Comparison of ENCODE assay signal across 20 cellular contexts in the genomic region with DNA sequence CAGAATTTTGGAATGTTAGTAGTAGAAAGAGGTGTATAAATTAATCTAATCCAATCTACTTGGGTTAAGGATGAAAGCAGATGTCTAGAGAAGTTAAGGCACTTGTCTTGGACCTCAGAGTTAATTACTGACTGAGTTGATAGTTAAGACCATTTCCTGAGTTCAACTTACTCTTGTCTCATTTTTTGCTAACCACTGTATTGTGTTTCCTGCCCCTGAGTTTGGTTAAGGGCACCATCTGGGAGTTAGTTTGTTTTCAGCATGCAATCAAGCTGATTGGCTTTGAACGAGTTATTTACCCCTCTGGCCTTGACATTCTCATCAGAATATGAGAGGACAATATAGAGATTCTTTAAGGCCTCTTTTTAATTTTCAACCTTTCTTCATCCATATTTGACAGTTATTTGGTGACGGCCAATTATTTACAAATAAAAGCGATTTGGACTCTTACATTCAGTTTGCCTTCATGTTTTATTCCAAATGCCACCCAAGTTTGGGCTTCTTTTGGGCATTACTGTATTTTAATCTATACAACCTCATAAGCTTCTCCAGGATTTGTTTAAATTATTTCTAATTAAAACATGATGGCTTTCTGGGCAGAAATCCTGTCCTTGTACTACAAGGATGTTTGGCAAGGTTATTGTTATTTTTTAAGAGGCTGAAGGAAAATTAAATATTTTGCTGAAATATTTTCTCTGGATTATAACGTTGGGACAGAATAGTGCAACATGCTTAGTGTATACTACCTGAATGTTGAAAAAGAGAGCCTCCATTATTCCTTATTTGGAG.
DNase-seq lines count a peak whose midpoint lies in the region; ATAC-seq and TF ChIP-seq lines count a peak whose summit lies in the region.
"Had no signal": no experiment of that assay in that cellular context is flagged by ENCODE, and none has a peak within 500 bp of the region (broad histone marks: within the 10 kb centered on the region; RNA-seq: fewer than 3 reads in every experiment).

No MANE protein-coding gene starts in this region.

- H3K36me3 ChIP-seq in endodermal cell (ENCODE audit: control insufficient read depth, insufficient read depth, low read length) (no peaks in the 10 kb centered on the region), neuronal stem cell (replicated peaks in 1 of 2; ENCODE audit: control insufficient read depth in 2 of 2, insufficient read depth in 2 of 2, low read length in 2 of 2) (no peaks in the 10 kb centered on the region)

- H3K4me1 Mint-ChIP-seq in endodermal cell, result no peaks in the 10 kb centered on the region
- H3K4me1 Mint-ChIP-seq: activated CD4-positive, alpha-beta T cell treated with anti-CD3 and anti-CD28 coated beads, Interleukin-2, amount 10 ng/mL, durations not matched to agents 24 days and 14 days; brain had no signal

- no peak overlapping the region for H2BK15ac ChIP-seq in neuronal stem cell (ENCODE audit: low read length)

- no peak overlapping the region for H3K18ac ChIP-seq in neuronal stem cell (ENCODE audit: low read length)

- no peak overlapping the region for H4K91ac ChIP-seq in neuronal stem cell (ENCODE audit: low read depth, low read length, poor library complexity)

- 87 to 93% methylated on average over 4 of the region's 4 CpGs for WGBS in endodermal cell (ENCODE audit: insufficient coverage in 1 of 2, insufficient read length in 1 of 2), 2 experiments
- WGBS in neuronal stem cell (ENCODE audit: extremely low coverage in 2 of 2, insufficient read length in 2 of 2, insufficient replicate concordance in 1 of 2), 2 donors, result no CpG with 5 or more reads among the region's 4 CpGs

- H3K9me3 ChIP-seq in endodermal cell (ENCODE audit: control insufficient read depth, low read length) (no peaks in the 10 kb centered on the region), neuronal stem cell (replicated peaks in 1 of 2; ENCODE audit: control insufficient read depth in 2 of 2, insufficient read depth in 1 of 2, low read depth in 1 of 2, low read length in 2 of 2) (no peaks in the 10 kb centered on the region)

- ATAC-seq in GM18508 (IDR thresholded peaks at IDR 0.05; ENCODE audit: insufficient read depth, unreplicated experiment) (peak; percentile 73), GM19395 (IDR thresholded peaks at IDR 0.05; ENCODE audit: unreplicated experiment) (peak; percentile 63), HG02981 (IDR thresholded peaks at IDR 0.05; ENCODE audit: unreplicated experiment) (peak; percentile 84)
- ATAC-seq: SK-N-SH treated with all-trans-retinoic acid at 6 μM for 48 hours had no signal

- H3K4me1 ChIP-seq in endodermal cell (ENCODE audit: control insufficient read depth, insufficient read depth, low read length) (no peaks in the 10 kb centered on the region), neuronal stem cell (ENCODE audit: control insufficient read depth in 2 of 2, insufficient read depth in 1 of 2, low read depth in 1 of 2, low read length in 2 of 2) (no peaks in the 10 kb centered on the region)
- H3K4me1 ChIP-seq: parathyroid adenoma had no signal

- H3K27ac Mint-ChIP-seq in endodermal cell, result no peak overlapping the region
- H3K27ac Mint-ChIP-seq: activated CD4-positive, alpha-beta T cell treated with anti-CD3 and anti-CD28 coated beads, Interleukin-2, amount 10 ng/mL, durations not matched to agents 24 days and 14 days; activated naive CD4-positive, alpha-beta T cell treated with anti-CD3 and anti-CD28 coated beads for 36 hours; brain had no signal

- H3K9me3 Mint-ChIP-seq in endodermal cell, result no peaks in the 10 kb centered on the region
- H3K9me3 Mint-ChIP-seq: activated CD4-positive, alpha-beta T cell treated with anti-CD3 and anti-CD28 coated beads, Interleukin-2, amount 10 ng/mL, durations not matched to agents 24 days and 14 days; activated naive CD4-positive, alpha-beta T cell treated with anti-CD3 and anti-CD28 coated beads for 36 hours; brain had no signal

- H3K23ac ChIP-seq in neuronal stem cell (ENCODE audit: low read depth, low read length, poor library complexity), result no peak overlapping the region

- H3K4me2 ChIP-seq in neuronal stem cell (ENCODE audit: insufficient read depth, low read length, poor library complexity, severe bottlenecking), result no peak overlapping the region

- no peak overlapping the region for H2AK5ac ChIP-seq in neuronal stem cell (ENCODE audit: low read depth, low read length)

- no peak overlapping the region for H4K8ac ChIP-seq in neuronal stem cell (ENCODE audit: low read depth, low read length)

- H3K9ac ChIP-seq in endodermal cell (ENCODE audit: extremely low read depth, low read length, poor library complexity, severe bottlenecking) (no peak overlapping the region), neuronal stem cell (ENCODE audit: low read depth, low read length, poor library complexity) (no peak overlapping the region)
- H3K9ac ChIP-seq: parathyroid adenoma had no signal

- no peaks in the 10 kb centered on the region for H3K79me1 ChIP-seq in neuronal stem cell (ENCODE audit: low read depth, low read length)

- H3K4me3 Mint-ChIP-seq in endodermal cell, result no peak overlapping the region
- H3K4me3 Mint-ChIP-seq: activated CD4-positive, alpha-beta T cell treated with anti-CD3 and anti-CD28 coated beads, Interleukin-2, amount 10 ng/mL, durations not matched to agents 24 days and 14 days; activated naive CD4-positive, alpha-beta T cell treated with anti-CD3 and anti-CD28 coated beads for 36 hours; brain had no signal

- no peaks in the 10 kb centered on the region for H3K27me3 Mint-ChIP-seq in endodermal cell (ENCODE audit: insufficient read depth)
- H3K27me3 Mint-ChIP-seq: activated CD4-positive, alpha-beta T cell treated with anti-CD3 and anti-CD28 coated beads, Interleukin-2, amount 10 ng/mL, durations not matched to agents 24 days and 14 days; brain had no signal

- DNase-seq in NCI-H82 (lab: John Stamatoyannopoulos, UW), result peak; percentile 81
- no peak for DNase-seq in NCI-H1105 (lab: John Stamatoyannopoulos, UW)
- DNase-seq in endodermal cell, result no peak
- DNase-seq in neuronal stem cell (ENCODE audit: low spot score), result no peak
- DNase-seq in activated CD8-positive, alpha-beta memory T cell treated with anti-CD3 and anti-CD28 coated beads, Interleukin-2, amount 50 U/mL, for 48 hours, result no peak
- DNase-seq: activated CD4-positive, alpha-beta T cell treated with anti-CD3 and anti-CD28 coated beads, Interleukin-2, amount 10 ng/mL, durations not matched to agents 24 days and 14 days; activated naive CD4-positive, alpha-beta T cell treated with anti-CD3 and anti-CD28 coated beads for 36 hours; EL; erythroblast; H7; head of caudate nucleus; NCI-H187; NCI-H510A treated with DMSO at 0.1 percent for 48 hours; stimulated activated CD4-positive, alpha-beta T cell treated with anti-CD3 and anti-CD28 coated beads, Interleukin-2, amount 100 ng/mL, for 48 hours had no signal

- no peak overlapping the region for H2BK5ac ChIP-seq in neuronal stem cell (ENCODE audit: low read length)

- no peak overlapping the region for H2BK120ac ChIP-seq in neuronal stem cell (ENCODE audit: low read depth, low read length)

- no peak for TF ChIP-seq CTCF in endodermal cell (conservative IDR thresholded peaks at IDR 0.05)

- H3K4ac ChIP-seq in neuronal stem cell (ENCODE audit: low read length), result no peak overlapping the region

- H3K27me3 ChIP-seq in endodermal cell (ENCODE audit: control insufficient read depth, insufficient read depth, low read length, poor library complexity, severe bottlenecking) (no peaks in the 10 kb centered on the region), neuronal stem cell (ENCODE audit: control insufficient read depth in 3 of 3, insufficient read depth in 3 of 3, low read depth in 1 of 3, low read length in 3 of 3) (no peaks in the 10 kb centered on the region)

- no peak overlapping the region for H2AFZ ChIP-seq in neuronal stem cell (ENCODE audit: low read length)
- H2AFZ ChIP-seq: parathyroid adenoma had no signal

- no peak overlapping the region for H3K27ac ChIP-seq in endodermal cell (ENCODE audit: low read depth, low read length)
- H3K27ac ChIP-seq in neuronal stem cell (replicated peaks; ENCODE audit: low read length), result no peak overlapping the region
- H3K27ac ChIP-seq: parathyroid adenoma had no signal

- no peak overlapping the region for H2BK12ac ChIP-seq in neuronal stem cell (ENCODE audit: low read length)

- H3K36me3 Mint-ChIP-seq in endodermal cell (ENCODE audit: low read depth), result no peaks in the 10 kb centered on the region
- H3K36me3 Mint-ChIP-seq: brain had no signal

- no peak overlapping the region for H3K14ac ChIP-seq in neuronal stem cell (ENCODE audit: low read length)

- H3K4me3 ChIP-seq in endodermal cell (ENCODE audit: low read length) (no peak overlapping the region), neuronal stem cell (ENCODE audit: low read length in 2 of 2) (no peak overlapping the region)
